Comparison of ENCODE assay signal across 17 cellular contexts in genomic region chr16:66227766-66228530, GRCh38.
DNase-seq lines count a peak whose midpoint lies in the region; ATAC-seq, FAIRE-seq and TF ChIP-seq lines count a peak whose summit lies in the region.
"Had no signal": no experiment of that assay in that cellular context is flagged by ENCODE, and none has a peak within 500 bp of the region (broad histone marks: within the 10 kb centered on the region; RNA-seq: fewer than 3 reads in every experiment).

No MANE protein-coding gene starts in this region.

- no peak for ATAC-seq in RWPE2 (ENCODE audit: low read depth)
- no peak for ATAC-seq in sciatic nerve
- ATAC-seq in effector memory CD8-positive, alpha-beta T cell (replicated peaks): no peak
- no peak for ATAC-seq in GM21447 (IDR thresholded peaks at IDR 0.05; ENCODE audit: unreplicated experiment)
- ATAC-seq: A549 had no signal

- no peaks in the 10 kb centered on the region for H3K27me3 ChIP-seq in RWPE2 (ENCODE audit: insufficient read depth, poor library complexity, severe bottlenecking)

- peak overlapping the region; percentile 85 for H3K27ac Mint-ChIP-seq in mesothelial cell of epicardium
- no peak overlapping the region for H3K27ac Mint-ChIP-seq in effector memory CD8-positive, alpha-beta T cell
- H3K27ac Mint-ChIP-seq: CD8-positive, alpha-beta memory T cell had no signal

- H3K9me3 Mint-ChIP-seq in mesothelial cell of epicardium: no peaks in the 10 kb centered on the region
- H3K9me3 Mint-ChIP-seq in effector memory CD8-positive, alpha-beta T cell: no peaks in the 10 kb centered on the region

- peaks cover 29% of the 10 kb centered on the region for H3K4me1 Mint-ChIP-seq in mesothelial cell of epicardium
- H3K4me1 Mint-ChIP-seq in effector memory CD8-positive, alpha-beta T cell (ENCODE audit: low read depth in 2 of 2): peaks cover 0 to 1% of the 10 kb centered on the region in 2 donors

- H3K4me3 Mint-ChIP-seq in mesothelial cell of epicardium: no peak overlapping the region
- no peak overlapping the region for H3K4me3 Mint-ChIP-seq in effector memory CD8-positive, alpha-beta T cell
- H3K4me3 Mint-ChIP-seq: CD8-positive, alpha-beta memory T cell had no signal

- intact Hi-C loops in sciatic nerve (cut with DNase I): no loop called here

- no peaks in the 10 kb centered on the region for H3K9me3 ChIP-seq in RWPE2 (ENCODE audit: severe bottlenecking)
- H3K9me3 ChIP-seq: A549 had no signal

- FAIRE-seq in D721Med (lab: Jason Lieb, UNC): no peak
- FAIRE-seq: A549, H54 had no signal

- no peak overlapping the region for H3K4me3 ChIP-seq in RWPE2 (ENCODE audit: severe bottlenecking)
- H3K4me3 ChIP-seq: A549 had no signal

- H3K27ac ChIP-seq in RWPE2 (ENCODE audit: poor library complexity, severe bottlenecking): no peak overlapping the region
- H3K27ac ChIP-seq: A549 had no signal

- no peaks in the 10 kb centered on the region for H3K36me3 Mint-ChIP-seq in mesothelial cell of epicardium
- H3K36me3 Mint-ChIP-seq in effector memory CD8-positive, alpha-beta T cell (ENCODE audit: insufficient read depth): no peaks in the 10 kb centered on the region
- H3K36me3 Mint-ChIP-seq: CD8-positive, alpha-beta memory T cell had no signal

- TF ChIP-seq CTCF in D721Med (IDR thresholded peaks at IDR 0.05; ENCODE audit: insufficient read depth, missing control alignments) (no peak), RWPE2 (IDR thresholded peaks at IDR 0.05; ENCODE audit: poor library complexity, severe bottlenecking) (no peak), mesothelial cell of epicardium (IDR thresholded peaks at IDR 0.05; ENCODE audit: unreplicated experiment) (no peak)

- peaks cover 14% of the 10 kb centered on the region for H3K27me3 Mint-ChIP-seq in mesothelial cell of epicardium (ENCODE audit: low read depth)
- H3K27me3 Mint-ChIP-seq in effector memory CD8-positive, alpha-beta T cell: peaks cover 19 to 91% of the 10 kb centered on the region in 2 donors

- H3K4me1 ChIP-seq in RWPE2 (ENCODE audit: insufficient read depth, poor library complexity, severe bottlenecking): peaks cover 7% of the 10 kb centered on the region
- H3K4me1 ChIP-seq: A549 had no signal

- no peaks in the 10 kb centered on the region for H3K36me3 ChIP-seq in RWPE2 (ENCODE audit: low read depth)

- DNase-seq in D721Med (ENCODE audit: insufficient read length, low spot score) (peak; percentile 31), RWPE2 (ENCODE audit: low spot score) (peak; percentile 42), mesothelial cell of epicardium (ENCODE audit: low spot score in 2 of 2, unreplicated experiment in 2 of 2) (no peak), sciatic nerve (ENCODE audit: low spot score) (peak; percentile 47), RPMI8226 (no peak)
- DNase-seq in effector memory CD8-positive, alpha-beta T cell: no peak
- DNase-seq: CD8-positive, alpha-beta memory T cell; DMS79 treated with DMSO at 0.1 percent for 48 hours; NCI-H1436; NCI-H1930; NCI-H226; NCI-H526; OCI-M1; SIG-M5 had no signal

Comparison
In these comparisons a context has a peak if more than half of its experiments do, and no peak if none do; other contexts are left out.
1. DNase-seq: peak in D721Med (single experiment), RWPE2 (single experiment) and sciatic nerve (single experiment); none in mesothelial cell of epicardium (0 of 2), RPMI8226 (single experiment) and effector memory CD8-positive, alpha-beta T cell (0 of 3).